ENCODE assay signal across 8 cellular contexts in the genomic region with DNA sequence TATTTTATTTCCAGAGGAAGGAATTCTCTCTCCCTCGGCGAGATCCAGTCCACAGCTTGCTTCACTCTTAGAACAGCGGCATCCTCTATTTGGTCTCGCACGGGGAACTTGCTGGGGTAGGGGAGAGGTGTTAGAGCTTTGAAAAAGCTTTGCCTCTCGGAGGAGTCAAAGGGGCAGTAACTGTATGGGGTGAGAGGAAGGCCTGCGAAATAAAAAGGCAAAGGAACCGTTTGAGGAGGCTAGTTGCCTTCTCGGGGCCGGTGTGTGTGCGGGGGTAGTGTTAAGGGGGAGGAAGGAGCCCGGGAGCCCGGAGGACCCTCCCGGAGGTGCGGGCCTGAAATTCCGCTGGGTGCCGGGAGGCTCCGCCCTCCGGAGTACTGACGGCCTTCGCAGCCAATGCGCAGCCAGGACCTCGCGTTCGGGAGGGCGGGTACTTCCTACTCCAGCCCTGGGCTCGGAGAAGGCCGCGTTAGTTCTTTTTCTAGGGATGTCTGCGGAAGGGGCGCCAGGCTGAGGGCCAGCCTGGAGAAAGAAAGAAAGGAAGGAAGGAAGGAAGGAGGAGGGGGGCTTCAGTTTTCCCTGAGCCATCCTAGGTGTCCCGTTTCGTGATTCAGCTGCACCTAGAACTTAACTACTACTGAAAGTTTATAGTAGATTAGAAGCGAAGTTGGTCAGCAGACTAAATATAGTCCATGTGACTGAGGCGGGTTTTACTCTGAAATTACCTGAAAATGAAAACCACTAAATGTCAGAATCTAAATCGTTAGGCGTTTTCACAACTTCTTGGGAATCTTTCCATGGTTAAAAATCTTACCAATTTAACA. TPM values are rescaled to one million over a fixed set of nuclear protein-coding genes. Genes with fewer than 3 reads are reported as not detected.
DNase-seq lines count a peak whose midpoint lies in the region; ATAC-seq lines count a peak whose summit lies in the region.

No MANE protein-coding gene starts in this region.

- no peaks in the 10 kb centered on the region for H3K27me3 ChIP-seq in H7 (ENCODE audit: control insufficient read depth, insufficient read depth, low read length)

- no peaks in the 10 kb centered on the region for H3K9me3 Mint-ChIP-seq in activated T-helper 17 cell treated with anti-CD3 and anti-CD28 coated beads, Interleukin-2, amount 50 U/mL, for 72 hours
- H3K9me3 Mint-ChIP-seq in natural killer cell treated with Interleukin-12 subunit alpha and Interleukin-12 subunit beta and Interleukin-15 and Interleukin-18, amount 100 ng/mL, for 72 hours = no peaks in the 10 kb centered on the region

- H3K36me3 ChIP-seq in ES-I3 (ENCODE audit: insufficient read depth, low read length) (no peaks in the 10 kb centered on the region), H7 (replicated peaks; ENCODE audit: control insufficient read depth, insufficient read depth, low read length) (no peaks in the 10 kb centered on the region)

- H3K4me1 Mint-ChIP-seq in activated T-helper 17 cell treated with anti-CD3 and anti-CD28 coated beads, Interleukin-2, amount 50 U/mL, for 72 hours = peaks cover 29% of the 10 kb centered on the region
- peaks cover 40 to 60% of the 10 kb centered on the region in 2 donors for H3K4me1 Mint-ChIP-seq in natural killer cell treated with Interleukin-12 subunit alpha and Interleukin-12 subunit beta and Interleukin-15 and Interleukin-18, amount 100 ng/mL, for 72 hours (ENCODE audit: low read depth in 2 of 2)

- peak overlapping the region; percentile 85 for H3K4me3 ChIP-seq in H7 (ENCODE audit: insufficient read depth, low read depth, low read length)

- peak overlapping the region; percentile 90 for H3K4me3 Mint-ChIP-seq in activated T-helper 17 cell treated with anti-CD3 and anti-CD28 coated beads, Interleukin-2, amount 50 U/mL, for 72 hours
- peak overlapping the region; percentile 99 for H3K4me3 Mint-ChIP-seq in natural killer cell treated with Interleukin-12 subunit alpha and Interleukin-12 subunit beta and Interleukin-15 and Interleukin-18, amount 100 ng/mL, for 72 hours

- H3K9ac ChIP-seq in ES-I3 (ENCODE audit: low read depth, low read length) = peak overlapping the region; percentile 68

- DNase-seq in H7 = peak; percentile 91
- peak; percentile 89 for DNase-seq in LoVo (ENCODE audit: low spot score)
- peak; percentile 94 for DNase-seq in RPMI8226
- peak; percentile 85 for DNase-seq in fibroblast of peridontal ligament (ENCODE audit: extremely low read depth)
- peak; percentile 90 for DNase-seq in natural killer cell treated with Interleukin-12 subunit alpha and Interleukin-12 subunit beta and Interleukin-15 and Interleukin-18, amount 100 ng/mL, for 72 hours (ENCODE audit: low spot score)
- DNase-seq in stimulated activated naive CD4-positive, alpha-beta T cell treated with Interleukin-2 at 50 U/mL for 16 hours (lab: John Stamatoyannopoulos, UW) = peak; percentile 83

- peak overlapping the region; percentile 93 for H3K27ac Mint-ChIP-seq in activated T-helper 17 cell treated with anti-CD3 and anti-CD28 coated beads, Interleukin-2, amount 50 U/mL, for 72 hours
- peak overlapping the region; percentile 95 to 98 for H3K27ac Mint-ChIP-seq in natural killer cell treated with Interleukin-12 subunit alpha and Interleukin-12 subunit beta and Interleukin-15 and Interleukin-18, amount 100 ng/mL, for 72 hours

- peaks cover 16% of the 10 kb centered on the region for H3K36me3 Mint-ChIP-seq in activated T-helper 17 cell treated with anti-CD3 and anti-CD28 coated beads, Interleukin-2, amount 50 U/mL, for 72 hours (ENCODE audit: low read depth)
- H3K36me3 Mint-ChIP-seq in natural killer cell treated with Interleukin-12 subunit alpha and Interleukin-12 subunit beta and Interleukin-15 and Interleukin-18, amount 100 ng/mL, for 72 hours = peaks cover 5% of the 10 kb centered on the region

- H3K27me3 Mint-ChIP-seq in activated T-helper 17 cell treated with anti-CD3 and anti-CD28 coated beads, Interleukin-2, amount 50 U/mL, for 72 hours = no peaks in the 10 kb centered on the region
- no peaks in the 10 kb centered on the region for H3K27me3 Mint-ChIP-seq in natural killer cell treated with Interleukin-12 subunit alpha and Interleukin-12 subunit beta and Interleukin-15 and Interleukin-18, amount 100 ng/mL, for 72 hours

- ATAC-seq in activated T-helper 17 cell treated with anti-CD3 and anti-CD28 coated beads, Interleukin-2, amount 50 U/mL, for 72 hours (replicated peaks) = peak; percentile 78
- peak; percentile 83 to 89 for ATAC-seq in natural killer cell treated with Interleukin-12 subunit alpha and Interleukin-12 subunit beta and Interleukin-15 and Interleukin-18, amount 100 ng/mL, for 72 hours

- no peaks in the 10 kb centered on the region for H3K9me3 ChIP-seq in ES-I3 (ENCODE audit: control insufficient read depth, insufficient read depth, low read length)

- H3K4me1 ChIP-seq in ES-I3 (ENCODE audit: insufficient read depth, low read length) = peaks cover 12% of the 10 kb centered on the region

RNA-seq across cellular contexts. Expression of a gene that starts 2.2 kb away (rescaled TPM):
- total RNA-seq in H7 (2014; rRNA removed; shearing (Covaris generic)) = 20.3 and 25.5 TPM in 2 replicates
- 10 to 100 TPM; 64.3 to 76.9 TPM for total RNA-seq in activated T-helper 17 cell treated with anti-CD3 and anti-CD28 coated beads, Interleukin-2, amount 50 U/mL, for 72 hours
- total RNA-seq in natural killer cell treated with Interleukin-12 subunit alpha and Interleukin-12 subunit beta and Interleukin-15 and Interleukin-18, amount 100 ng/mL, for 72 hours = 100 to 1,000 TPM in 1 of 2 donors, 10 to 100 TPM in 1; 80.0 to 108 TPM

Comparison
In these comparisons a context has a peak if more than half of its experiments do, and no peak if none do; other contexts are left out.
1. Peak in every context shown above with its lines: DNase-seq, ATAC-seq and H3K4me3 ChIP-seq.